ENCODE assay signal across 8 cellular contexts in genomic region chr12:9435682-9436081, GRCh38.
DNase-seq lines count a peak whose midpoint lies in the region; ATAC-seq and TF ChIP-seq lines count a peak whose summit lies in the region.
"Not testable (repeated sequence)": the region's sequence is repeated elsewhere in the genome, so short reads cannot be mapped to it uniquely, and the experiment has no call there.

No MANE protein-coding gene starts in this region.

- H3K4me1 Mint-ChIP-seq in CD4-positive, CD25-positive, alpha-beta regulatory T cell; CD8-positive, alpha-beta memory T cell; T-cell; activated CD4-positive, alpha-beta memory T cell treated with anti-CD3 and anti-CD28 coated beads, Interleukin-2, amount 10 ng/mL, durations not matched to agents 7 days and 5 days; activated T-helper 17 cell treated with anti-CD3 and anti-CD28 coated beads, Interleukin-2, amount 50 U/mL, for 72 hours; activated naive CD8-positive, alpha-beta T cell treated with anti-CD3 and anti-CD28 coated beads, Interleukin-2, amount 10 ng/mL, durations not matched to agents 7 days and 5 days; stimulated activated effector memory CD8-positive, alpha-beta T cell treated with anti-CD3 and anti-CD28 coated beads, Interleukin-12 subunit alpha, Interleukin-12 subunit beta, amount 100 ng/mL, for 72 hours: not testable (repeated sequence)

- H3K9me3 ChIP-seq in CD4-positive, CD25-positive, alpha-beta regulatory T cell (ENCODE audit: control insufficient read depth in 2 of 2, low read length in 2 of 2); CD8-positive, alpha-beta memory T cell (ENCODE audit: low read length); mucosa of descending colon: not testable (repeated sequence)

- not testable (repeated sequence) for H3K9me3 Mint-ChIP-seq in CD4-positive, CD25-positive, alpha-beta regulatory T cell; CD8-positive, alpha-beta memory T cell; T-cell; activated CD4-positive, alpha-beta memory T cell treated with anti-CD3 and anti-CD28 coated beads, Interleukin-2, amount 10 ng/mL, durations not matched to agents 7 days and 5 days; activated T-helper 17 cell treated with anti-CD3 and anti-CD28 coated beads, Interleukin-2, amount 50 U/mL, for 72 hours; activated naive CD8-positive, alpha-beta T cell treated with anti-CD3 and anti-CD28 coated beads, Interleukin-2, amount 10 ng/mL, durations not matched to agents 7 days and 5 days; stimulated activated effector memory CD8-positive, alpha-beta T cell treated with anti-CD3 and anti-CD28 coated beads, Interleukin-12 subunit alpha, Interleukin-12 subunit beta, amount 100 ng/mL, for 72 hours

- H3K36me3 Mint-ChIP-seq in CD4-positive, CD25-positive, alpha-beta regulatory T cell; CD8-positive, alpha-beta memory T cell; T-cell; activated CD4-positive, alpha-beta memory T cell treated with anti-CD3 and anti-CD28 coated beads, Interleukin-2, amount 10 ng/mL, durations not matched to agents 7 days and 5 days (ENCODE audit: low read depth); activated T-helper 17 cell treated with anti-CD3 and anti-CD28 coated beads, Interleukin-2, amount 50 U/mL, for 72 hours (ENCODE audit: low read depth); activated naive CD8-positive, alpha-beta T cell treated with anti-CD3 and anti-CD28 coated beads, Interleukin-2, amount 10 ng/mL, durations not matched to agents 7 days and 5 days; stimulated activated effector memory CD8-positive, alpha-beta T cell treated with anti-CD3 and anti-CD28 coated beads, Interleukin-12 subunit alpha, Interleukin-12 subunit beta, amount 100 ng/mL, for 72 hours: not testable (repeated sequence)

- intact Hi-C loops in mucosa of descending colon (cut with DNase I, micrococcal nuclease) = not testable (repeated sequence)

- TF ChIP-seq CTCF in mucosa of descending colon (IDR thresholded peaks at IDR 0.05) = not testable (repeated sequence)

- H3K4me1 ChIP-seq in CD4-positive, CD25-positive, alpha-beta regulatory T cell (ENCODE audit: control insufficient read depth, insufficient read depth, low read length, poor library complexity, severe bottlenecking); CD8-positive, alpha-beta memory T cell (ENCODE audit: insufficient read depth, low read length); mucosa of descending colon (ENCODE audit: low read depth): not testable (repeated sequence)

- not testable (repeated sequence) for H3K27ac ChIP-seq in CD4-positive, CD25-positive, alpha-beta regulatory T cell (ENCODE audit: insufficient read depth, low read length, poor library complexity, severe bottlenecking); CD8-positive, alpha-beta memory T cell (ENCODE audit: low read depth, low read length)

- DNase-seq in CD4-positive, CD25-positive, alpha-beta regulatory T cell = peak in 1 of 3 donors; percentile 55
- DNase-seq in CD8-positive, alpha-beta memory T cell = peak in 3 of 5 donors; percentile 10 to 67 (median 63)
- DNase-seq in T-cell = peak in 19 of 34 experiments; percentile 3 to 70 (median 26)
- DNase-seq in activated CD4-positive, alpha-beta memory T cell treated with anti-CD3 and anti-CD28 coated beads, Interleukin-2, amount 10 ng/mL, durations not matched to agents 7 days and 5 days = peak; percentile 30
- DNase-seq in activated naive CD8-positive, alpha-beta T cell treated with anti-CD3 and anti-CD28 coated beads, Interleukin-2, amount 10 ng/mL, durations not matched to agents 7 days and 5 days; mucosa of descending colon; stimulated activated effector memory CD8-positive, alpha-beta T cell treated with anti-CD3 and anti-CD28 coated beads, Interleukin-12 subunit alpha, Interleukin-12 subunit beta, amount 100 ng/mL, for 72 hours (ENCODE audit: low spot score in 2 of 2): not testable (repeated sequence)

- H3K27me3 ChIP-seq in CD4-positive, CD25-positive, alpha-beta regulatory T cell (ENCODE audit: control insufficient read depth, insufficient read depth, low read length); CD8-positive, alpha-beta memory T cell (ENCODE audit: insufficient read depth, low read length, poor library complexity, severe bottlenecking): not testable (repeated sequence)

- peak overlapping the region in 2 of 3 donors; percentile 64 to 85 for H3K27ac Mint-ChIP-seq in CD4-positive, CD25-positive, alpha-beta regulatory T cell
- H3K27ac Mint-ChIP-seq in CD8-positive, alpha-beta memory T cell = peak overlapping the region in 2 of 8 donors; percentile 63 to 68
- peak overlapping the region in 1 of 2 donors; percentile 68 for H3K27ac Mint-ChIP-seq in T-cell
- H3K27ac Mint-ChIP-seq in activated CD4-positive, alpha-beta memory T cell treated with anti-CD3 and anti-CD28 coated beads, Interleukin-2, amount 10 ng/mL, durations not matched to agents 7 days and 5 days; activated T-helper 17 cell treated with anti-CD3 and anti-CD28 coated beads, Interleukin-2, amount 50 U/mL, for 72 hours; activated naive CD8-positive, alpha-beta T cell treated with anti-CD3 and anti-CD28 coated beads, Interleukin-2, amount 10 ng/mL, durations not matched to agents 7 days and 5 days; stimulated activated effector memory CD8-positive, alpha-beta T cell treated with anti-CD3 and anti-CD28 coated beads, Interleukin-12 subunit alpha, Interleukin-12 subunit beta, amount 100 ng/mL, for 72 hours: not testable (repeated sequence)

- not testable (repeated sequence) for H3K36me3 ChIP-seq in CD4-positive, CD25-positive, alpha-beta regulatory T cell (ENCODE audit: control insufficient read depth, insufficient read depth, low read length); CD8-positive, alpha-beta memory T cell (ENCODE audit: insufficient read depth, low read length); mucosa of descending colon (ENCODE audit: low read depth)

- not testable (repeated sequence) for H3K27me3 Mint-ChIP-seq in CD4-positive, CD25-positive, alpha-beta regulatory T cell; CD8-positive, alpha-beta memory T cell; T-cell; activated CD4-positive, alpha-beta memory T cell treated with anti-CD3 and anti-CD28 coated beads, Interleukin-2, amount 10 ng/mL, durations not matched to agents 7 days and 5 days; activated T-helper 17 cell treated with anti-CD3 and anti-CD28 coated beads, Interleukin-2, amount 50 U/mL, for 72 hours; activated naive CD8-positive, alpha-beta T cell treated with anti-CD3 and anti-CD28 coated beads, Interleukin-2, amount 10 ng/mL, durations not matched to agents 7 days and 5 days

- CTCF ChIA-PET in CD8-positive, alpha-beta memory T cell (lab: Charles Lee); T-cell (lab: Charles Lee); activated CD4-positive, alpha-beta memory T cell treated with anti-CD3 and anti-CD28 coated beads, Interleukin-2, amount 10 ng/mL, durations not matched to agents 7 days and 5 days (lab: Charles Lee): not testable (repeated sequence)

- POLR2A ChIA-PET in CD8-positive, alpha-beta memory T cell (lab: Charles Lee); T-cell (lab: Charles Lee); activated CD4-positive, alpha-beta memory T cell treated with anti-CD3 and anti-CD28 coated beads, Interleukin-2, amount 10 ng/mL, durations not matched to agents 7 days and 5 days (lab: Charles Lee); activated naive CD8-positive, alpha-beta T cell treated with anti-CD3 and anti-CD28 coated beads, Interleukin-2, amount 10 ng/mL, durations not matched to agents 7 days and 5 days (lab: Charles Lee): not testable (repeated sequence)

- not testable (repeated sequence) for H3K4me3 ChIP-seq in CD4-positive, CD25-positive, alpha-beta regulatory T cell (ENCODE audit: low read depth, low read length); CD8-positive, alpha-beta memory T cell (ENCODE audit: low read length); mucosa of descending colon

- not testable (repeated sequence) for H3K4me3 Mint-ChIP-seq in CD4-positive, CD25-positive, alpha-beta regulatory T cell; CD8-positive, alpha-beta memory T cell; T-cell; activated CD4-positive, alpha-beta memory T cell treated with anti-CD3 and anti-CD28 coated beads, Interleukin-2, amount 10 ng/mL, durations not matched to agents 7 days and 5 days; activated T-helper 17 cell treated with anti-CD3 and anti-CD28 coated beads, Interleukin-2, amount 50 U/mL, for 72 hours; activated naive CD8-positive, alpha-beta T cell treated with anti-CD3 and anti-CD28 coated beads, Interleukin-2, amount 10 ng/mL, durations not matched to agents 7 days and 5 days; stimulated activated effector memory CD8-positive, alpha-beta T cell treated with anti-CD3 and anti-CD28 coated beads, Interleukin-12 subunit alpha, Interleukin-12 subunit beta, amount 100 ng/mL, for 72 hours

- ATAC-seq in CD4-positive, CD25-positive, alpha-beta regulatory T cell (ENCODE audit: low read depth in 2 of 2) = peak; percentile 67 to 87
- peak; percentile 91 to 96 (median 92) for ATAC-seq in T-cell (replicated peaks in 1 of 4)
- ATAC-seq in activated T-helper 17 cell treated with anti-CD3 and anti-CD28 coated beads, Interleukin-2, amount 50 U/mL, for 72 hours (replicated peaks) = peak; percentile 46
- peak; percentile 89 for ATAC-seq in activated naive CD8-positive, alpha-beta T cell treated with anti-CD3 and anti-CD28 coated beads, Interleukin-2, amount 10 ng/mL, durations not matched to agents 7 days and 5 days (ENCODE audit: low read depth)
- ATAC-seq in mucosa of descending colon = peak; percentile 33
- peak; percentile 63 for ATAC-seq in stimulated activated effector memory CD8-positive, alpha-beta T cell treated with anti-CD3 and anti-CD28 coated beads, Interleukin-12 subunit alpha, Interleukin-12 subunit beta, amount 100 ng/mL, for 72 hours

Comparison
In these comparisons a context has a peak if more than half of its experiments do, and no peak if none do; other contexts are left out.
1. ATAC-seq: peak in every context shown above with its lines; median percentile 92 in T-cell; 89 in activated naive CD8-positive, alpha-beta T cell treated with anti-CD3 and anti-CD28 coated beads, Interleukin-2, amount 10 ng/mL, durations not matched to agents 7 days and 5 days; 77 in CD4-positive, CD25-positive, alpha-beta regulatory T cell; 63 in stimulated activated effector memory CD8-positive, alpha-beta T cell treated with anti-CD3 and anti-CD28 coated beads, Interleukin-12 subunit alpha, Interleukin-12 subunit beta, amount 100 ng/mL, for 72 hours; 46 in activated T-helper 17 cell treated with anti-CD3 and anti-CD28 coated beads, Interleukin-2, amount 50 U/mL, for 72 hours; 33 in mucosa of descending colon.